Comparison of ENCODE assay signal across 8 cellular contexts in the genomic region with DNA sequence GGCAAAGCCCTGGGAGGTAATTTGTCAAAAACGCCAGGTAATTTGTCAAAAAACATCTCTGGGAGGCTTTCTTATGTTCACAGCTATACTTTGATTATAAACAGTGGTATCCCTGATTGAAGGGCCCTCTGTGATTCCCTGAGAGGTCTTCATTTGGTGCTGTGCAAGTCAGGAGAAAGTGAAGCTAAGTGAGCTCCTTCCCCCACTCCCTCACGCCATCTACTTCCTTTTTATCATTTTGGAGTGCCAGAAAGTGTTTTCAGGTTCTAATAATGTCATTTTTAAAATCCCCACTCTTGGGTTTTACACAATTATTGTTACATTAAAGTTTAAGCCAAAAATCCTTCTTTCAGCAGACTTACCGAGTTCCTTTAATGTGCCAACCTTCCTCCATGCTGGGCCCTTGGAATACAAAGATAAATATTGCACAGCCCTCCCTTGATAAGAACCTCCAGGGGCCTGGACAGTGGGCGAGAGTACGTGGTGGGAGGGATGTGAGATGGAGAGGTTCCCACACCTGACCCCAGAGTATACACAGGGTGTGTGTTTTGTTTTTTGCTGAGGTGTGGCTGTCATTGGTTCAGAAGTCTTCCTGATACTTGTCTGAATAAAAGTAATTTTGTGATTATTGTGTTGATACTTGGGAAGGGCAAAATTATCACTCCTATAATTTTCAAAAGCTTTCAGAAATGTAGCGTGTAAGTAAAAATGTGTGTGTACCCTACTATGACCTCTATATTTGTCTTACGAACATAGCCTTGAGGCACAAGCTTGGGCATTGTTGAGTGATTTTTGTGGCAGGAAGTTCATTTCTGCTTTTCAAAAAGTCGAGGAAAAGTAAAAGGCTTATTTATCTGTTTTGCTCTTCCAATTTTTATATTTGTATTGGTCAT. TPM values are rescaled to one million over a fixed set of nuclear protein-coding genes. Genes with fewer than 3 reads are reported as not detected.
DNase-seq lines count a peak whose midpoint lies in the region; ATAC-seq and TF ChIP-seq lines count a peak whose summit lies in the region.

No MANE protein-coding gene starts in this region.

- TF ChIP-seq CTCF in left ventricle myocardium inferior (IDR thresholded peaks at IDR 0.05; ENCODE audit: borderline replicate concordance) (no peak), chondrocyte (IDR thresholded peaks at IDR 0.05) (no peak), upper lobe of left lung (IDR thresholded peaks at IDR 0.05) (no peak)

- 46 to 47% methylated on average over 8 of the region's 8 CpGs for WGBS in upper lobe of left lung, 2 donors

- no peak for TF ChIP-seq POLR2A in upper lobe of left lung (IDR thresholded peaks at IDR 0.05)

- H3K36me3 ChIP-seq in left ventricle myocardium inferior (no peaks in the 10 kb centered on the region), upper lobe of left lung (no peaks in the 10 kb centered on the region), MG63 (no peaks in the 10 kb centered on the region)

- H3K4me3 Mint-ChIP-seq in chondrocyte (ENCODE audit: unreplicated experiment) = no peak overlapping the region

- intact Hi-C loops in left ventricle myocardium inferior (cut with micrococcal nuclease) (no loop called here), Right ventricle myocardium superior (cut with DNase I) (no loop called here)

- H3K4me1 Mint-ChIP-seq in chondrocyte (ENCODE audit: low read depth) = peaks cover 38% of the 10 kb centered on the region

- no peaks in the 10 kb centered on the region for H3K9me3 ChIP-seq in left ventricle myocardium inferior (replicated peaks)
- H3K9me3 ChIP-seq in upper lobe of left lung = no peaks in the 10 kb centered on the region
- no peaks in the 10 kb centered on the region for H3K9me3 ChIP-seq in MG63

- H3K27ac ChIP-seq in left ventricle myocardium inferior (replicated peaks) = peak overlapping the region; percentile 77
- peak overlapping the region; percentile 57 to 72 (median 66) for H3K27ac ChIP-seq in upper lobe of left lung

- TF ChIP-seq EP300 in upper lobe of left lung (IDR thresholded peaks at IDR 0.05) = no peak

- peaks cover 3% of the 10 kb centered on the region for H3K36me3 Mint-ChIP-seq in chondrocyte (ENCODE audit: low read depth)

- no peak for ATAC-seq in Right ventricle myocardium superior (ENCODE audit: poor library complexity)
- peak; percentile 14 for ATAC-seq in HG03565 (IDR thresholded peaks at IDR 0.05; ENCODE audit: unreplicated experiment)
- peak in 1 of 2 donors; percentile 18 for ATAC-seq in upper lobe of left lung (ENCODE audit: low FRiP score in 2 of 2)
- no peak for ATAC-seq in HG03139 (IDR thresholded peaks at IDR 0.05; ENCODE audit: unreplicated experiment)

- H3K4me3 ChIP-seq in left ventricle myocardium inferior = peak overlapping the region; percentile 25
- H3K4me3 ChIP-seq in upper lobe of left lung = peak overlapping the region in 1 of 4 donors; percentile 20
- H3K4me3 ChIP-seq in MG63 = no peak overlapping the region

- H3K27me3 Mint-ChIP-seq in chondrocyte (ENCODE audit: low read depth) = no peaks in the 10 kb centered on the region

- no peaks in the 10 kb centered on the region for H3K27me3 ChIP-seq in left ventricle myocardium inferior (ENCODE audit: low read depth)
- H3K27me3 ChIP-seq in upper lobe of left lung = no peaks in the 10 kb centered on the region
- H3K27me3 ChIP-seq in MG63 = no peaks in the 10 kb centered on the region

- H3K27ac Mint-ChIP-seq in chondrocyte (ENCODE audit: unreplicated experiment) = peak overlapping the region; percentile 41

- H3K9me3 Mint-ChIP-seq in chondrocyte (ENCODE audit: low read depth) = peaks cover 2% of the 10 kb centered on the region

- DNase-seq in left ventricle myocardium inferior (no peak), Right ventricle myocardium superior (no peak), chondrocyte (ENCODE audit: low spot score) (no peak), upper lobe of left lung (no peak), MG63 (no peak)
- DNase-seq in activated CD4-positive, alpha-beta T cell treated with anti-CD3 and anti-CD28 coated beads, Interleukin-2, amount 50 U/mL, for 1 hour = no peak

- H3K4me1 ChIP-seq in left ventricle myocardium inferior (peaks cover 96% of the 10 kb centered on the region), upper lobe of left lung (peaks cover 45 to 74% (median 57%) of the 10 kb centered on the region in 4 donors)

RNA-seq across cellular contexts. Expression of a gene that starts 8.1 kb away (rescaled TPM):
- total RNA-seq in left ventricle myocardium inferior = 120 TPM
- total RNA-seq in Right ventricle myocardium superior = 101 TPM
- total RNA-seq in chondrocyte = 23.4 to 30.3 TPM (median 26.0 TPM) in 3 replicates
- total RNA-seq in upper lobe of left lung = 10 to 100 TPM; 21.2 to 35.5 (median 27.8) TPM
- total RNA-seq in MG63 (2014; rRNA removed; shearing (Covaris generic); ENCODE audit: low replicate concordance) = 5.9 and 7.5 TPM in 2 replicates
